Comparison of ENCODE assay signal across 9 cellular contexts in genomic region chr4:152278505-152279301, GRCh38.
DNase-seq lines count a peak whose midpoint lies in the region; ATAC-seq and TF ChIP-seq lines count a peak whose summit lies in the region.
"Had no signal": no experiment of that assay in that cellular context is flagged by ENCODE, and none has a peak within 500 bp of the region (broad histone marks: within the 10 kb centered on the region; RNA-seq: fewer than 3 reads in every experiment).

No MANE protein-coding gene starts in this region.

- H3K36me3 Mint-ChIP-seq in progenitor cell of endocrine pancreas (ENCODE audit: insufficient read depth) = no peaks in the 10 kb centered on the region

- H3K27me3 ChIP-seq in gastroesophageal sphincter = no peaks in the 10 kb centered on the region

- peak overlapping the region; percentile 17 for H3K4me3 Mint-ChIP-seq in progenitor cell of endocrine pancreas (ENCODE audit: low read depth)
- H3K4me3 Mint-ChIP-seq: naive thymus-derived CD4-positive, alpha-beta T cell had no signal

- H3K4me3 ChIP-seq in SK-N-MC (peak overlapping the region; percentile 26; the same call in 1 of the 2 replicates), gastroesophageal sphincter (no peak overlapping the region)

- no peaks in the 10 kb centered on the region for H3K36me3 ChIP-seq in SK-N-MC (ENCODE audit: insufficient read depth, low read length)
- no peaks in the 10 kb centered on the region for H3K36me3 ChIP-seq in gastroesophageal sphincter

- peaks cover 3% of the 10 kb centered on the region for H3K9me3 Mint-ChIP-seq in progenitor cell of endocrine pancreas (ENCODE audit: low read depth)

- peak overlapping the region; percentile 86 for H3K27ac Mint-ChIP-seq in progenitor cell of endocrine pancreas

- H3K4me1 Mint-ChIP-seq in progenitor cell of endocrine pancreas (ENCODE audit: low read depth) = peaks cover 14% of the 10 kb centered on the region

- no peaks in the 10 kb centered on the region for H3K9me3 ChIP-seq in SK-N-MC (ENCODE audit: low read depth, low read length)
- H3K9me3 ChIP-seq in gastroesophageal sphincter = no peaks in the 10 kb centered on the region

- no peaks in the 10 kb centered on the region for H3K27me3 Mint-ChIP-seq in progenitor cell of endocrine pancreas
- H3K27me3 Mint-ChIP-seq: naive thymus-derived CD4-positive, alpha-beta T cell had no signal

- H3K4me1 ChIP-seq in gastroesophageal sphincter = no peaks in the 10 kb centered on the region

- H3K27ac ChIP-seq in SK-N-MC (no peak overlapping the region), gastroesophageal sphincter (no peak overlapping the region)

- no peak for TF ChIP-seq POLR2A in gastroesophageal sphincter (IDR thresholded peaks at IDR 0.05)

- 53 to 72% methylated on average over 2 to 4 of the region's 9 CpGs for WGBS in gastroesophageal sphincter (ENCODE audit: low coverage in 1 of 2), 2 donors

- DNase-seq in SK-N-MC (ENCODE audit: low read depth, low spot score) = peak; percentile 34
- no peak for DNase-seq in progenitor cell of endocrine pancreas (ENCODE audit: low spot score, unreplicated experiment)
- no peak for DNase-seq in LoVo (ENCODE audit: low spot score)
- DNase-seq in stimulated activated CD4-positive, alpha-beta T cell treated with anti-CD3 and anti-CD28 coated beads, Interleukin-4, amount 100 ng/mL, for 1 hour = no peak
- DNase-seq: naive thymus-derived CD4-positive, alpha-beta T cell had no signal

- no peak for TF ChIP-seq EP300 in gastroesophageal sphincter (IDR thresholded peaks at IDR 0.05)

- ATAC-seq in GM19372 (IDR thresholded peaks at IDR 0.05; ENCODE audit: low read depth, unreplicated experiment) = peak; percentile 68
- ATAC-seq in HG03045 (IDR thresholded peaks at IDR 0.05; ENCODE audit: unreplicated experiment) = peak; percentile 72
- no peak for ATAC-seq in gastroesophageal sphincter
- ATAC-seq in GM21526 (IDR thresholded peaks at IDR 0.05; ENCODE audit: low FRiP score, unreplicated experiment) = no peak
- ATAC-seq: naive thymus-derived CD4-positive, alpha-beta T cell had no signal

- no peak overlapping the region for H3K9ac ChIP-seq in SK-N-MC (ENCODE audit: insufficient read length)

- TF ChIP-seq CTCF in progenitor cell of endocrine pancreas (IDR thresholded peaks at IDR 0.05; ENCODE audit: unreplicated experiment) (no peak), gastroesophageal sphincter (IDR thresholded peaks at IDR 0.05) (no peak)

Comparison
In these comparisons a context has a peak if more than half of its experiments do, and no peak if none do; other contexts are left out.
1. ATAC-seq: peak in GM19372 (single experiment) and HG03045 (single experiment); none in gastroesophageal sphincter (single experiment) and GM21526 (single experiment).